In the genomic region with DNA sequence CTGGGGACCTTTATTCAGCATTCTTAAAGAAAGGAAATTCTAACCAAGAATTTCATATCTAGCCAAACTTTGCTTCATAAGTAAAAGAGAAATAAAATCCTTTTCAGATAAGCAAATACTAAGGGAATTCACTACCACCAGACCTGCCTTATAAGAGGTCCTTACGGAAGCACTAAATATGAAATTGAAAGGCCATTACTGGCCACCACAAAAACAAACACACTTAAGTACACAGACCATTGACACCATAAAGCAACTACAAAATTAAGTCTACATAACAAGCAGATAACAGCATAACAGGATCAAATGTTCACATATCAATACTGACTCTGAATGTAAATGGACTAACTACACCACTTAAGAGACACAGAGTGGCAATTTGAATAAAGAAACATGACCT, we compare ENCODE assay signal across 18 cellular contexts.
"Had no signal": no experiment of that assay in that cellular context is flagged by ENCODE, and none has a peak within 500 bp of the region (broad histone marks: within the 10 kb centered on the region; RNA-seq: fewer than 3 reads in every experiment).

No MANE protein-coding gene starts in this region.

- H3K27ac Mint-ChIP-seq: activated CD4-positive, alpha-beta T cell treated with anti-CD3 and anti-CD28 coated beads, Interleukin-2, amount 10 ng/mL, durations not matched to agents 7 days and 5 days; activated CD8-positive, alpha-beta T cell treated with anti-CD3 and anti-CD28 coated beads, Interleukin-2, amount 10 ng/mL, durations not matched to agents 7 days and 5 days; endodermal cell; mesothelial cell of epicardium; stimulated activated memory B cell treated with anti-CD40 and anti-IgM and Interleukin-4, amounts not matched to agents 10 μg/mL and 1 μg/mL and 100 μg/mL, for 72 hours had no signal

- H3K27me3 Mint-ChIP-seq: activated CD4-positive, alpha-beta T cell treated with anti-CD3 and anti-CD28 coated beads, Interleukin-2, amount 10 ng/mL, durations not matched to agents 7 days and 5 days; central memory CD8-positive, alpha-beta T cell; stimulated activated memory B cell treated with anti-CD40 and anti-IgM and Interleukin-4, amounts not matched to agents 10 μg/mL and 1 μg/mL and 100 μg/mL, for 72 hours had no signal

- H3K36me3 ChIP-seq: colonic mucosa had no signal

- H3K27ac ChIP-seq: colonic mucosa, epithelial cell of prostate had no signal

- H3K9me3 ChIP-seq: colonic mucosa had no signal

- H3K4me1 Mint-ChIP-seq: mesothelial cell of epicardium, nephron progenitor cell had no signal

- DNase-seq: activated CD4-positive, alpha-beta T cell treated with anti-CD3 and anti-CD28 coated beads, Interleukin-2, amount 10 ng/mL, durations not matched to agents 7 days and 5 days; activated CD8-positive, alpha-beta T cell treated with anti-CD3 and anti-CD28 coated beads, Interleukin-2, amount 10 ng/mL, durations not matched to agents 7 days and 5 days; activated effector memory CD4-positive, alpha-beta T cell treated with anti-CD3 and anti-CD28 coated beads, Interleukin-2, amount 50 U/mL, for 16 hours; activated naive CD4-positive, alpha-beta T cell treated with anti-CD3 and anti-CD28 coated beads, Interleukin-2, amount 50 U/mL, for 16 hours; activated T-cell treated with anti-CD3 and anti-CD28 coated beads, Interleukin-2, amount 50 U/mL, for 4 hours; aorta; colonic mucosa; endodermal cell; foreskin fibroblast; nephron progenitor cell; nucleus accumbens; stimulated activated CD4-positive, alpha-beta T cell treated with anti-CD3 and anti-CD28 coated beads, Interleukin-4, amount 100 ng/mL, for 24 hours had no signal

- H3K4me3 ChIP-seq: colonic mucosa, lung had no signal

- ATAC-seq: activated CD8-positive, alpha-beta T cell treated with anti-CD3 and anti-CD28 coated beads, Interleukin-2, amount 10 ng/mL, durations not matched to agents 7 days and 5 days; activated T-cell treated with anti-CD3 and anti-CD28 coated beads, Interleukin-2, amount 50 U/mL, for 4 hours; sciatic nerve; stimulated activated memory B cell treated with anti-CD40 and anti-IgM and Interleukin-4, amounts not matched to agents 10 μg/mL and 1 μg/mL and 100 μg/mL, for 72 hours had no signal

- H3K27me3 ChIP-seq: colonic mucosa had no signal

- H3K4me3 Mint-ChIP-seq: activated CD4-positive, alpha-beta T cell treated with anti-CD3 and anti-CD28 coated beads, Interleukin-2, amount 10 ng/mL, durations not matched to agents 7 days and 5 days; activated CD8-positive, alpha-beta T cell treated with anti-CD3 and anti-CD28 coated beads, Interleukin-2, amount 10 ng/mL, durations not matched to agents 7 days and 5 days; activated T-cell treated with anti-CD3 and anti-CD28 coated beads, Interleukin-2, amount 50 U/mL, for 4 hours; central memory CD8-positive, alpha-beta T cell; endodermal cell; mesothelial cell of epicardium; nephron progenitor cell; stimulated activated memory B cell treated with anti-CD40 and anti-IgM and Interleukin-4, amounts not matched to agents 10 μg/mL and 1 μg/mL and 100 μg/mL, for 72 hours had no signal

- H3K4me1 ChIP-seq: colonic mucosa had no signal
